Comparison of ENCODE assay signal across 8 cellular contexts in the genomic region with DNA sequence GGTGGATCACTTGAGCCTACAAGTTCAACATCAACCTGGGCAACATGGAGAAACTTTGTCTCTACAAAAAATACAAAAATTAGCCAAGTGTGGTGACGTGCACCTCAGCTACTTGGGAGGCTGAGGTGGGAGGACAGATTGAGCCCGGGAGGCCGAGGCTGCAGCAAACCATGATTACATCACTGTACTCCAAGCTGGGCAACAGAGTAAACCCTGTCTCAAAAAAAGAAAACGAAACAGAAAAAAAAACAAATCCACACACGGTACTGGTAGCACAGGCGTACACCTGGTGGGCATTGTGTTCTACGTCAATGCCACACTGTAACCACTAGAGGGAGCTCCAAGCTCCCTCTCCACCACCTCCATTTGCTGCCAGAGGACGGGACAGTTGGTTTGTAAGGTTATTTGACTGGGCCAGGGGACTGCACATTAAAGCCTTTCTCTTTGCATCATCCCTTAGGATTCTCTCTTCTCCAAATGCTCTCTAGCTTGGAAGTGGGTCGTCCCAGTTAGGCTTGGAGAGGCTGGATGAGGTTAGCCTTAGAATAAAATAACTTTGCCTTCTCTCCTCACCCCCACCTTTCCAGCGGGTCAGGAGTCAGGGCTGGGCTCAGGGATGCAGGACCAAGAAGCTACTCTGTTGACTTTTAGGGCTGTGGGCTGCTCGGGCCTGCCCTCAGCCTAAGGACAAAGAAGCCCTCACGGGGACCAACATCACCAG.
DNase-seq lines count a peak whose midpoint lies in the region; ATAC-seq and TF ChIP-seq lines count a peak whose summit lies in the region.

No MANE protein-coding gene starts in this region.

- intact Hi-C loops in aorta (cut with DNase I): loop anchor here (1.0 to 5.0 kb wide), 3 partner anchors 53 to 171 kb away; no protein-coding TSS in a partner anchor

- H3K4me1 ChIP-seq in aorta (ENCODE audit: control insufficient read depth in 1 of 2, insufficient read depth in 2 of 2, low read length in 2 of 2): peaks cover 0 to 7% of the 10 kb centered on the region in 2 donors

- CTCF ChIA-PET in activated CD8-positive, alpha-beta memory T cell treated with anti-CD3 and anti-CD28 coated beads, Interleukin-2, amount 10 ng/mL, durations not matched to agents 7 days and 5 days (lab: Charles Lee): interaction anchor here (0.6 to 6.7 kb wide), 35 partner anchors 10 to 434 kb away, joined by 3 to 85 read pairs (median 4); a partner anchor contains a TSS

- H3K27ac ChIP-seq in aorta (ENCODE audit: low read depth in 1 of 2, low read length in 2 of 2): peak overlapping the region in 1 of 2 donors; percentile 43

- H3K36me3 ChIP-seq in aorta (ENCODE audit: control insufficient read depth in 1 of 2, insufficient read depth in 2 of 2, low read length in 1 of 2): peaks cover 0 to 22% of the 10 kb centered on the region in 2 donors

- no peaks in the 10 kb centered on the region for H3K9me3 Mint-ChIP-seq in activated CD8-positive, alpha-beta memory T cell treated with anti-CD3 and anti-CD28 coated beads, Interleukin-2, amount 10 ng/mL, durations not matched to agents 7 days and 5 days (ENCODE audit: low read depth)
- no peaks in the 10 kb centered on the region for H3K9me3 Mint-ChIP-seq in nephron progenitor cell

- TF ChIP-seq CTCF in nephron progenitor cell (IDR thresholded peaks at IDR 0.05): peak; percentile 98

- peaks cover 17% of the 10 kb centered on the region for H3K27me3 Mint-ChIP-seq in activated CD8-positive, alpha-beta memory T cell treated with anti-CD3 and anti-CD28 coated beads, Interleukin-2, amount 10 ng/mL, durations not matched to agents 7 days and 5 days
- H3K27me3 Mint-ChIP-seq in nephron progenitor cell (ENCODE audit: low read depth, poor library complexity): no peaks in the 10 kb centered on the region

- peak; percentile 39 for DNase-seq in CMK (ENCODE audit: low read depth)
- DNase-seq in NCI-H69 (lab: John Stamatoyannopoulos, UW): peak; percentile 53
- peak; percentile 55 for DNase-seq in activated CD8-positive, alpha-beta memory T cell treated with anti-CD3 and anti-CD28 coated beads, Interleukin-2, amount 10 ng/mL, durations not matched to agents 7 days and 5 days
- peak; percentile 68 to 79 for DNase-seq in erythroblast (lab: John Stamatoyannopoulos, UW)
- peak; percentile 48 for DNase-seq in nephron progenitor cell
- no peak for DNase-seq in aorta

- no peak overlapping the region for H3K4me3 Mint-ChIP-seq in activated CD8-positive, alpha-beta memory T cell treated with anti-CD3 and anti-CD28 coated beads, Interleukin-2, amount 10 ng/mL, durations not matched to agents 7 days and 5 days
- no peak overlapping the region for H3K4me3 Mint-ChIP-seq in nephron progenitor cell

- 20 to 23% methylated on average over 12 of the region's 12 CpGs for WGBS in aorta, 2 donors

- H3K36me3 Mint-ChIP-seq in activated CD8-positive, alpha-beta memory T cell treated with anti-CD3 and anti-CD28 coated beads, Interleukin-2, amount 10 ng/mL, durations not matched to agents 7 days and 5 days: no peaks in the 10 kb centered on the region
- H3K36me3 Mint-ChIP-seq in nephron progenitor cell (ENCODE audit: low read depth): peaks cover 4% of the 10 kb centered on the region

- no peak overlapping the region for H3K4me3 ChIP-seq in aorta (ENCODE audit: low read length in 2 of 2)

- peaks cover 6% of the 10 kb centered on the region for H3K4me1 Mint-ChIP-seq in activated CD8-positive, alpha-beta memory T cell treated with anti-CD3 and anti-CD28 coated beads, Interleukin-2, amount 10 ng/mL, durations not matched to agents 7 days and 5 days
- H3K4me1 Mint-ChIP-seq in nephron progenitor cell: peaks cover 45% of the 10 kb centered on the region

- H3K9me3 ChIP-seq in aorta (ENCODE audit: control insufficient read depth, low read length): no peaks in the 10 kb centered on the region

- no peak for TF ChIP-seq POLR2A in erythroblast (IDR thresholded peaks at IDR 0.05; ENCODE audit: low read length)

- ATAC-seq in GM18909 (IDR thresholded peaks at IDR 0.05; ENCODE audit: poor library complexity, unreplicated experiment): peak; percentile 87
- ATAC-seq in HG03095 (IDR thresholded peaks at IDR 0.05; ENCODE audit: unreplicated experiment): peak; percentile 64
- ATAC-seq in activated CD8-positive, alpha-beta memory T cell treated with anti-CD3 and anti-CD28 coated beads, Interleukin-2, amount 10 ng/mL, durations not matched to agents 7 days and 5 days: peak; percentile 93
- peak; percentile 78 for ATAC-seq in aorta (ENCODE audit: low FRiP score)

- no peak overlapping the region for H3K27ac Mint-ChIP-seq in activated CD8-positive, alpha-beta memory T cell treated with anti-CD3 and anti-CD28 coated beads, Interleukin-2, amount 10 ng/mL, durations not matched to agents 7 days and 5 days
- H3K27ac Mint-ChIP-seq in nephron progenitor cell: no peak overlapping the region

- no peaks in the 10 kb centered on the region for H3K27me3 ChIP-seq in aorta (ENCODE audit: control insufficient read depth in 1 of 2, insufficient read depth in 2 of 2, low read length in 1 of 2)

Comparison
In these comparisons a context has a peak if more than half of its experiments do, and no peak if none do; other contexts are left out.
1. DNase-seq: peak in CMK (single experiment), NCI-H69 (single experiment), activated CD8-positive, alpha-beta memory T cell treated with anti-CD3 and anti-CD28 coated beads, Interleukin-2, amount 10 ng/mL, durations not matched to agents 7 days and 5 days (single experiment), erythroblast (2 of 2) and nephron progenitor cell (single experiment); none in aorta (0 of 2).
2. Peak in every context shown above with its lines, with median percentiles within 50 percentile points of each other: ATAC-seq.